In genomic region chr17:53193044-53193443, GRCh38 we compare ENCODE assay signal across 22 cellular contexts.
DNase-seq lines count a peak whose midpoint lies in the region; ATAC-seq, FAIRE-seq and TF ChIP-seq lines count a peak whose summit lies in the region.
"Had no signal": no experiment of that assay in that cellular context is flagged by ENCODE, and none has a peak within 500 bp of the region (broad histone marks: within the 10 kb centered on the region; RNA-seq: fewer than 3 reads in every experiment).

No MANE protein-coding gene starts in this region.

- no peak for TF ChIP-seq CTCF in foreskin keratinocyte (conservative IDR thresholded peaks at IDR 0.05)

- H3K4me3 ChIP-seq in SJCRH30: no peak overlapping the region
- H3K4me3 ChIP-seq: GM12878 had no signal

- DNase-seq in HTR-8/SVneo (ENCODE audit: insufficient read length, low spot score): no peak
- peak; percentile 46 for DNase-seq in NCI-H69 (lab: John Stamatoyannopoulos, UW)
- DNase-seq in SJCRH30: peak; percentile 2 to 41
- peak; percentile 29 to 64 for DNase-seq in foreskin keratinocyte
- DNase-seq in cerebellum (ENCODE audit: low spot score): no peak
- DNase-seq in frontal cortex (ENCODE audit: low spot score in 2 of 2): no peak
- DNase-seq in Right ventricle myocardium superior: no peak
- DNase-seq in OCI-M2 (lab: John Stamatoyannopoulos, UW; ENCODE audit: unreplicated experiment): no peak
- DNase-seq: ACHN; BE2C; C1 segment of cervical spinal cord; CD4-positive, CD25-positive, alpha-beta regulatory T cell; CD8-positive, alpha-beta memory T cell; COR-L47; DMS79 treated with DMSO at 0.1 percent for 48 hours; H9; KBM-7 had no signal

- no peaks in the 10 kb centered on the region for H3K9me3 ChIP-seq in SJCRH30 (replicated peaks)
- H3K9me3 ChIP-seq: BE2C had no signal

- ATAC-seq in foreskin keratinocyte: peak; percentile 55
- no peak for ATAC-seq in Right ventricle myocardium superior (ENCODE audit: poor library complexity)
- ATAC-seq: GM12878, HepG2 had no signal

- H3K36me3 ChIP-seq in SJCRH30: no peaks in the 10 kb centered on the region
- H3K36me3 ChIP-seq: BE2C had no signal

- H3K4me1 ChIP-seq in SJCRH30 (peaks cover 9% of the 10 kb centered on the region), foreskin keratinocyte (no peaks in the 10 kb centered on the region)
- H3K4me1 ChIP-seq: BE2C had no signal

- H3K27ac ChIP-seq in SJCRH30 (peak overlapping the region; percentile 14; the same call in 1 of the 2 replicates), foreskin keratinocyte (no peak overlapping the region)

- intact Hi-C loops in Right ventricle myocardium superior (cut with DNase I): no loop called here

- H3K27me3 ChIP-seq in SJCRH30 (no peaks in the 10 kb centered on the region), foreskin keratinocyte (no peaks in the 10 kb centered on the region)
- H3K27me3 ChIP-seq: BE2C had no signal

- FAIRE-seq in HTR-8/SVneo (lab: Jason Lieb, UNC) (peak; percentile 20), frontal cortex (lab: Jason Lieb, UNC) (no peak)
- FAIRE-seq: A204.1, D721Med, GM12878, H1, HepG2 had no signal

Comparison
In these comparisons a context has a peak if more than half of its experiments do, and no peak if none do; other contexts are left out.
1. DNase-seq: peak in NCI-H69 (single experiment), SJCRH30 (2 of 2) and foreskin keratinocyte (2 of 2); none in HTR-8/SVneo (single experiment), cerebellum (single experiment), frontal cortex (0 of 2), Right ventricle myocardium superior (single experiment) and OCI-M2 (single experiment).